Comparison of ENCODE assay signal across 7 cellular contexts in the genomic region with DNA sequence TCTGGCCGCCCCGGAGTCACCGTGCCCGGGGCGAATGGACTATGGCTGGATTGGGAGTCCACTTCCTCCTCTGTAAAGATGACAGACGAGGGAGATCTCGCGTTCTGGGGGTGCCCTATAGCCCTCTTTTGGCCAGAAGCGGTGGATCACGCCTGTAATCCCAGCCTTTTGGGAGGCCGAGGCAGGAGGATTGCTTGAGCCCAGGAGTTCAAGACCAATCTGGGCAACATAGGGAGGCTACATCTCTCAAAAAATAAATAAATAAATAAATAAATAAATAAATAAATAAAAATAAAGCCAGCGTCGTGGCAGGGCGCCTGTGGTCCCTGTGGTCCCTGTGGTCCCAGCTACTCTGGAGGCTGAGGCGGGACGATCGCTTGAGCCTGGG. TPM values are rescaled to one million over a fixed set of nuclear protein-coding genes. Genes with fewer than 3 reads are reported as not detected.
DNase-seq lines count a peak whose midpoint lies in the region; ATAC-seq and TF ChIP-seq lines count a peak whose summit lies in the region.
"Not testable (repeated sequence)": the region's sequence is repeated elsewhere in the genome, so short reads cannot be mapped to it uniquely, and the experiment has no call there.

No MANE protein-coding gene starts in this region.

- not testable (repeated sequence) for TF ChIP-seq CTCF in activated B cell treated with CpG ODN at 0.5 μM for 24 hours (IDR thresholded peaks at IDR 0.05); MCF 10A (IDR thresholded peaks at IDR 0.05; ENCODE audit: unreplicated experiment); fibroblast of villous mesenchyme (IDR thresholded peaks at IDR 0.05; ENCODE audit: insufficient read depth, low read depth, low read length); sigmoid colon (IDR thresholded peaks at IDR 0.05)

- TF ChIP-seq POLR2A in sigmoid colon (IDR thresholded peaks at IDR 0.05): not testable (repeated sequence)

- WGBS in sigmoid colon, 2 donors: 38% methylated on average over 14 of the region's 17 CpGs

- H3K4me1 ChIP-seq in sigmoid colon: not testable (repeated sequence)

- BruUV-seq in MCF 10A (replicated peaks; lab: Mats Ljungman, UMichigan): TSS peak; percentile 79

- H3K27me3 ChIP-seq in MG63, sigmoid colon: not testable (repeated sequence)

- intact Hi-C loops in activated B cell treated with CpG ODN at 0.5 μM for 24 hours (cut with micrococcal nuclease); MCF 10A (cut with micrococcal nuclease); sigmoid colon (cut with DNase I): not testable (repeated sequence)

- H3K9me3 ChIP-seq in MG63, sigmoid colon: not testable (repeated sequence)

- not testable (repeated sequence) for H3K9me3 Mint-ChIP-seq in activated B cell treated with CpG ODN at 0.5 μM for 24 hours; MCF 10A (ENCODE audit: unreplicated experiment)

- not testable (repeated sequence) for H3K4me1 Mint-ChIP-seq in activated B cell treated with CpG ODN at 0.5 μM for 24 hours; MCF 10A (ENCODE audit: insufficient read depth, unreplicated experiment)

- not testable (repeated sequence) for H3K36me3 ChIP-seq in MG63, sigmoid colon

- H3K4me3 Mint-ChIP-seq in activated B cell treated with CpG ODN at 0.5 μM for 24 hours (peak overlapping the region; percentile 32), MCF 10A (ENCODE audit: unreplicated experiment) (peak overlapping the region; percentile 90)

- H3K27ac ChIP-seq in sigmoid colon: peak overlapping the region; percentile 66 to 88 (median 86)

- POLR2A ChIA-PET in activated B cell treated with CpG ODN at 0.5 μM for 24 hours (lab: Charles Lee); MCF 10A (lab: Yijun Ruan, JAX): not testable (repeated sequence)

- H3K4me3 ChIP-seq in GM08714 (ENCODE audit: low read length) (peak overlapping the region; percentile 78; the same call in 1 of the 2 replicates), MG63 (peak overlapping the region; percentile 43), fibroblast of villous mesenchyme (ENCODE audit: low read depth, low read length) (peak overlapping the region; percentile 50), sigmoid colon (peak overlapping the region; percentile 58 to 70 (median 66))

- TF ChIP-seq EP300 in sigmoid colon (IDR thresholded peaks at IDR 0.05): not testable (repeated sequence)

- ATAC-seq in activated B cell treated with CpG ODN at 0.5 μM for 24 hours (ENCODE audit: low read depth): not testable (repeated sequence)

- H3K27me3 Mint-ChIP-seq in activated B cell treated with CpG ODN at 0.5 μM for 24 hours; MCF 10A (ENCODE audit: insufficient read depth, unreplicated experiment): not testable (repeated sequence)

- DNase-seq in MG63 (peak; percentile 7), MCF 10A (ENCODE audit: unreplicated experiment) (peak; percentile 15), lung microvascular endothelial cell (ENCODE audit: low read depth in 2 of 2) (peak; percentile 1 to 3), sigmoid colon (peak; percentile 55)
- not testable (repeated sequence) for DNase-seq in activated B cell treated with CpG ODN at 0.5 μM for 24 hours; fibroblast of villous mesenchyme (ENCODE audit: low read depth)

- not testable (repeated sequence) for H3K27ac Mint-ChIP-seq in activated B cell treated with CpG ODN at 0.5 μM for 24 hours
- H3K27ac Mint-ChIP-seq in MCF 10A (ENCODE audit: low read depth, unreplicated experiment): peak overlapping the region; percentile 94

- CTCF ChIA-PET in activated B cell treated with CpG ODN at 0.5 μM for 24 hours (lab: Charles Lee); MCF 10A (lab: Yijun Ruan, JAX): not testable (repeated sequence)

- H3K36me3 Mint-ChIP-seq in activated B cell treated with CpG ODN at 0.5 μM for 24 hours (ENCODE audit: low read depth); MCF 10A (ENCODE audit: insufficient read depth, unreplicated experiment): not testable (repeated sequence)

RNA-seq across cellular contexts. Expression of a gene that starts 30.4 kb away (rescaled TPM):
- 1.7 and 3.8 TPM in 2 replicates for total RNA-seq in MG63 (2014; rRNA removed; shearing (Covaris generic); ENCODE audit: low replicate concordance)
- total RNA-seq in activated B cell treated with CpG ODN at 0.5 μM for 24 hours (6.1 and 7.7 TPM in 2 replicates), MCF 10A (2022) (15.6 and 16.3 TPM in 2 replicates), fibroblast of villous mesenchyme (4.7 and 5.2 TPM in 2 replicates), lung microvascular endothelial cell (0.65 and 0.79 TPM in 2 replicates), sigmoid colon (1 to 10 TPM; 4.2 to 7.7 (median 6.5) TPM)
- polyA plus RNA-seq in sigmoid colon: 1 to 10 TPM in 2 of 3 donors, under 1 TPM in 1; 0.60 to 8.2 (median 1.2) TPM
